Comparison of ENCODE assay signal across 8 cellular contexts in the genomic region with DNA sequence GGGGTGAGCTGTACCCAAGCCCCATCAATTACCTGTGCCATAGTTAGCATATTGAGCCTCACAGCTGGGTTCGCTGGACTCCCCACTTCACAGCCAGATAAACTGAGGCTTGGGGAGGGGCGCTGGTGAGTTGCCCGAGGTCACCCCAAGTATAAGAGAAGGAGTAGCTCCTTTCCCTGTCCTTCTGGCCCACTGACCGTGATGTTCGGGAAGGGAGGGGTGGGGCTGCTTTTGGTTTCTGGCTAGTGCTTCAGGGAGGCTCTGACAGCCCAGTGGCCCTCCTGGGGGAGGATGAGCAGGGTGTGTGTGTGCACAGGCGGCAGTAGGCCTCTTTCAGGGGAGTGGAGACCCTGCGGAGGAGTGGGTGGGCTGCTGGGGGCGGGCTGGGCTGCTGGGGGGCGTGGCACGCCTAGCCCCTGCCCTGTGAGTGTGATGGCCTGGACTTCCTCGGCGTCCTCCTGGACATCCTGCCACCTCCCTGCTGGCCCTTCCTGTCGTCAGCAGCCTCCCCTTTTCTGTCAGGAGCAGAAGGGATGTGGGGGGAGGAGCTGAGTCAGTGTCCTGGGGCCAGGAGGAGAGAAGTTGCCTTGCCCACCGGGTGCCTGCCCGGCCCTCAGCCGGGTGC. TPM values are rescaled to one million over a fixed set of nuclear protein-coding genes. Genes with fewer than 3 reads are reported as not detected.
DNase-seq lines count a peak whose midpoint lies in the region; ATAC-seq and TF ChIP-seq lines count a peak whose summit lies in the region.

No MANE protein-coding gene starts in this region.

- H4K8ac ChIP-seq in mesendoderm (ENCODE audit: low read depth, low read length), result no peak overlapping the region

- H3K27me3 ChIP-seq in CD4-positive, CD25-positive, alpha-beta regulatory T cell (ENCODE audit: control insufficient read depth, insufficient read depth, low read length), result no peaks in the 10 kb centered on the region
- H3K27me3 ChIP-seq in OCI-LY1 (ENCODE audit: insufficient read depth, low read length), result no peaks in the 10 kb centered on the region
- H3K27me3 ChIP-seq in mesendoderm (ENCODE audit: insufficient read depth, low read length, poor library complexity), result no peaks in the 10 kb centered on the region

- peaks cover 12% of the 10 kb centered on the region for H3K79me1 ChIP-seq in mesendoderm (ENCODE audit: low read length)

- peaks cover 29% of the 10 kb centered on the region for H3K4me1 ChIP-seq in CD4-positive, CD25-positive, alpha-beta regulatory T cell (ENCODE audit: control insufficient read depth, insufficient read depth, low read length, poor library complexity, severe bottlenecking)
- H3K4me1 ChIP-seq in OCI-LY1 (ENCODE audit: insufficient read depth, low read length, severe bottlenecking) (peaks cover 22% of the 10 kb centered on the region), mesendoderm (ENCODE audit: control insufficient read depth, low read depth, low read length) (peaks cover 14% of the 10 kb centered on the region)

- no peak for ATAC-seq in CD4-positive, CD25-positive, alpha-beta regulatory T cell (ENCODE audit: low read depth in 2 of 2)
- no peak for ATAC-seq in HG02642 (IDR thresholded peaks at IDR 0.05; ENCODE audit: poor library complexity, unreplicated experiment)

- no peaks in the 10 kb centered on the region for H3F3A ChIP-seq in OCI-LY1 (ENCODE audit: insufficient read depth, low read length)

- H3K56ac ChIP-seq in mesendoderm (ENCODE audit: low read length), result peak overlapping the region; percentile 99

- no peak for TF ChIP-seq CTCF in OCI-LY1 (IDR thresholded peaks at IDR 0.05; ENCODE audit: low read length)

- no peak overlapping the region for H2BK120ac ChIP-seq in mesendoderm (ENCODE audit: low read depth, low read length)

- no peaks in the 10 kb centered on the region for H3K27me3 Mint-ChIP-seq in CD4-positive, CD25-positive, alpha-beta regulatory T cell

- no peak overlapping the region for H3K18ac ChIP-seq in mesendoderm (ENCODE audit: low read length)

- H3K4ac ChIP-seq in mesendoderm (ENCODE audit: low read depth, low read length), result no peak overlapping the region

- WGBS in mesendoderm (ENCODE audit: extremely low coverage, insufficient coverage, low lambda C conversion rate), result no CpG with 5 or more reads among the region's 16 CpGs

- H2BK15ac ChIP-seq in mesendoderm (replicated peaks; ENCODE audit: low read depth), result no peak overlapping the region

- DNase-seq in CD4-positive, CD25-positive, alpha-beta regulatory T cell, result peak in 1 of 3 donors; percentile 19
- DNase-seq in dermis blood vessel endothelial cell (peak; percentile 66), mesendoderm (peak; percentile 60), HuH-7.5 (ENCODE audit: low spot score) (no peak), NCI-H1417 treated with DMSO at 0.1 percent for 48 hours (lab: John Stamatoyannopoulos, UW) (no peak), activated gamma-delta T cell (lab: John Stamatoyannopoulos, UW) (no peak)

- H4K20me1 ChIP-seq in OCI-LY1 (ENCODE audit: insufficient read depth, low read length), result no peaks in the 10 kb centered on the region

- peak overlapping the region; percentile 91 to 97 (median 92) for H3K4me3 Mint-ChIP-seq in CD4-positive, CD25-positive, alpha-beta regulatory T cell

- H3K9me3 Mint-ChIP-seq in CD4-positive, CD25-positive, alpha-beta regulatory T cell, result no peaks in the 10 kb centered on the region

- H3K4me2 ChIP-seq in OCI-LY1 (ENCODE audit: low read length), result peak overlapping the region; percentile 80
- peak overlapping the region; percentile 56 for H3K4me2 ChIP-seq in mesendoderm (ENCODE audit: low read length)

- H2BK5ac ChIP-seq in mesendoderm (ENCODE audit: low read length), result no peak overlapping the region

- H3K9me2 ChIP-seq in OCI-LY1 (ENCODE audit: low read depth, low read length), result no peaks in the 10 kb centered on the region

- no peak overlapping the region for H2AK5ac ChIP-seq in mesendoderm (ENCODE audit: low read length)

- H3K9me3 ChIP-seq in CD4-positive, CD25-positive, alpha-beta regulatory T cell (ENCODE audit: control insufficient read depth in 2 of 2, low read length in 2 of 2), result no peaks in the 10 kb centered on the region
- no peaks in the 10 kb centered on the region for H3K9me3 ChIP-seq in OCI-LY1 (ENCODE audit: low read length)

- H3K79me2 ChIP-seq in OCI-LY1 (ENCODE audit: insufficient read depth, low read length), result no peaks in the 10 kb centered on the region
- H3K79me2 ChIP-seq in mesendoderm (ENCODE audit: control insufficient read depth, insufficient read depth, low read length), result peaks cover 4% of the 10 kb centered on the region

- no peak overlapping the region for H4K5ac ChIP-seq in mesendoderm (ENCODE audit: low read length)

- peak overlapping the region in 2 of 3 donors; percentile 82 to 88 for H3K27ac Mint-ChIP-seq in CD4-positive, CD25-positive, alpha-beta regulatory T cell

- H3K9ac ChIP-seq in OCI-LY1 (ENCODE audit: low read length), result peak overlapping the region; percentile 95
- H3K9ac ChIP-seq in mesendoderm (ENCODE audit: low read length), result peak overlapping the region; percentile 98

- peaks cover 0 to 34% (median 24%) of the 10 kb centered on the region in 4 donors for H3K4me1 Mint-ChIP-seq in CD4-positive, CD25-positive, alpha-beta regulatory T cell

- H2AFZ ChIP-seq in OCI-LY1 (ENCODE audit: low read length), result no peak overlapping the region

- peak overlapping the region; percentile 72 for H3K23ac ChIP-seq in mesendoderm (ENCODE audit: low read length)

- no peak overlapping the region for H3K27ac ChIP-seq in CD4-positive, CD25-positive, alpha-beta regulatory T cell (ENCODE audit: insufficient read depth, low read length, poor library complexity, severe bottlenecking)
- H3K27ac ChIP-seq in OCI-LY1 (ENCODE audit: low read depth, low read length, poor library complexity, severe bottlenecking) (no peak overlapping the region), mesendoderm (ENCODE audit: low read depth, low read length) (peak overlapping the region; percentile 84)

- H3K4me3 ChIP-seq in CD4-positive, CD25-positive, alpha-beta regulatory T cell (ENCODE audit: low read depth, low read length), result peak overlapping the region; percentile 58
- H3K4me3 ChIP-seq in OCI-LY1 (ENCODE audit: low read depth, low read length, poor library complexity, severe bottlenecking) (peak overlapping the region; percentile 97), mesendoderm (ENCODE audit: low read length) (peak overlapping the region; percentile 79)

- no peaks in the 10 kb centered on the region for H3K36me3 ChIP-seq in CD4-positive, CD25-positive, alpha-beta regulatory T cell (ENCODE audit: control insufficient read depth, insufficient read depth, low read length)
- H3K36me3 ChIP-seq in OCI-LY1 (ENCODE audit: insufficient read depth, low read length) (peaks cover 9% of the 10 kb centered on the region; the same call in 1 of the 2 replicates), mesendoderm (ENCODE audit: control insufficient read depth, insufficient read depth, low read length) (no peaks in the 10 kb centered on the region)

- no peaks in the 10 kb centered on the region for H3K36me3 Mint-ChIP-seq in CD4-positive, CD25-positive, alpha-beta regulatory T cell

RNA-seq across cellular contexts. Expression of gene TRIOBP, which starts 50.4 kb away (rescaled TPM):
- total RNA-seq in CD4-positive, CD25-positive, alpha-beta regulatory T cell, result 24.8 TPM
- 10 to 100 TPM; 10.9 to 19.2 (median 13.1) TPM for polyA plus RNA-seq in CD4-positive, CD25-positive, alpha-beta regulatory T cell
- total RNA-seq in dermis blood vessel endothelial cell, result 165 and 227 TPM in 2 replicates
- 23.7 TPM for polyA plus RNA-seq in mesendoderm (2013, experiment 1 of 2)
- polyA plus RNA-seq in mesendoderm (2013, experiment 2 of 2), result 25.5 TPM

Comparison
In these comparisons a context has a peak if more than half of its experiments do, and no peak if none do; other contexts are left out.
1. DNase-seq: peak in dermis blood vessel endothelial cell (single experiment) and mesendoderm (single experiment); none in HuH-7.5 (single experiment), NCI-H1417 treated with DMSO at 0.1 percent for 48 hours (single experiment) and activated gamma-delta T cell (single experiment).
2. Peak in every context shown above with its lines, with median percentiles within 50 percentile points of each other: H3K4me3 ChIP-seq.